In the genomic region with DNA sequence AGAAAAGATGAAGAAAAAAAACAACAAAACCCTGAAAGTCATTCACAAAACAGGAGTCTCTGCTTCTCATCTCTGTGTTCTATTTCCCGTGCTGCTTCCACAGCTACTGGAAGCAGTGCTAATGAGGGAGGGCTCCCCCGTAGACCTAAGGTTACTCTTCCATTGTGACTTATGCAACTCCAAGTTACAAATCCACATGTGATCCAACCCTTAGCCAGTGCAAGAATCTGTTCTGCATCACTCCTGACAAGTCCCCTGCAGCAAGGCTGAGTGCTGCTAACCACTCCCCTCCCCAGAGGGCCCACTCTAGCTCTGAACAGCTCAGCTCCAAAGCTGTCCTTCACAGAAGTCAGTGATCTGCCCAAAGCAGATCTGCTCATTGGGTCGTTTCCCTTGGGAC, we compare ENCODE assay signal across 13 cellular contexts.
"Had no signal": no experiment of that assay in that cellular context is flagged by ENCODE, and none has a peak within 500 bp of the region (broad histone marks: within the 10 kb centered on the region; RNA-seq: fewer than 3 reads in every experiment).

No MANE protein-coding gene starts in this region.

- H3K4me3 ChIP-seq: esophagus muscularis mucosa, heart right ventricle, mucosa of descending colon, suprapubic skin, thyroid gland had no signal

- ATAC-seq: heart right ventricle, left lobe of liver, mucosa of descending colon had no signal

- H3K9me3 ChIP-seq: esophagus muscularis mucosa, heart right ventricle, mucosa of descending colon, suprapubic skin, thyroid gland had no signal

- DNase-seq: effector memory CD4-positive, alpha-beta T cell; heart right ventricle; islet precursor cell; mammary epithelial cell; mucosa of descending colon; small intestine; stimulated activated CD4-positive, alpha-beta T cell treated with anti-CD3 and anti-CD28 coated beads, Interleukin-12 subunit alpha, Interleukin-12 subunit beta, amount 100 ng/mL, for 4 hours; stimulated activated naive CD4-positive, alpha-beta T cell; thyroid gland had no signal

- H3K27ac ChIP-seq: epithelial cell of prostate, esophagus muscularis mucosa, heart right ventricle, suprapubic skin, thyroid gland had no signal

- H3K27me3 ChIP-seq: esophagus muscularis mucosa, heart right ventricle, suprapubic skin, thyroid gland had no signal

- H3K4me1 ChIP-seq: esophagus muscularis mucosa, heart right ventricle, suprapubic skin, thyroid gland had no signal
